28 cellular contexts compared by ENCODE assay signal in the genomic region with DNA sequence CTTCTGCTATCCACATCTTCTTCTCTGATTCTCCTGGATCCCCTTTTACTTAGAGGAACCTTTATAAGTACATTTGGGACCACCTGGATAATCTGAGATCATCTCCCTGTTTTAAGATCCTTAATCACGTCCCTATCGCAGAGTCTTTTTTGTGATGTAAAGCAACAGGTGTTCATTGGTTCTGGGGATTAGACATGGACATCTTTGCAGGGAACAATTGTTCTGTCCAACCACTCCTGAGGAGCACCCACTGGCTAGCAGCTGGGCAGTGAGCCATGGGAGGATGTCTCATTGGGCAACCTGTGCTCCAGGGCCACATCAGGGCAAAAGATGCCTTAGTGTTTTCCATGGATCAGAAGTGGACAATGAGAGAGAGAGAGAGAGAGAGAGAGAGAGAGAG.
"Had no signal": no experiment of that assay in that cellular context is flagged by ENCODE, and none has a peak within 500 bp of the region (broad histone marks: within the 10 kb centered on the region; RNA-seq: fewer than 3 reads in every experiment).

No MANE protein-coding gene starts in this region.

- H3K9me3 ChIP-seq: colonic mucosa, esophagus squamous epithelium, gastrocnemius medialis, left lung, lower lobe of right lung, mucosa of descending colon had no signal

- ATAC-seq: effector memory CD8-positive, alpha-beta T cell; esophagus mucosa; gastrocnemius medialis; heart right ventricle; left cardiac atrium; left lung; left ventricle myocardium superior; lower lobe of right lung; mucosa of descending colon; naive thymus-derived CD4-positive, alpha-beta T cell had no signal

- H3K36me3 Mint-ChIP-seq: mesothelial cell of epicardium; naive thymus-derived CD4-positive, alpha-beta T cell had no signal

- H3K4me3 Mint-ChIP-seq: dendritic cell treated with granulocyte-macrophage colony-stimulating factor and Interleukin-4, amounts not matched to agents 40 ng/mL and 50 ng/mL, for 4 days; effector memory CD8-positive, alpha-beta T cell; endodermal cell; mesothelial cell of epicardium; naive thymus-derived CD4-positive, alpha-beta T cell had no signal

- DNase-seq: colonic mucosa; cortex of kidney; effector CD8-positive, alpha-beta T cell; effector memory CD8-positive, alpha-beta T cell; endodermal cell; erythroblast; esophagus squamous epithelium; foreskin fibroblast; foreskin melanocyte; gastrocnemius medialis; glutamatergic neuron; head of caudate nucleus; heart right ventricle; hippocampal formation; left cardiac atrium; left lung; left ventricle myocardium superior; lower lobe of right lung; mesenchymal stem cell; mucosa of descending colon; naive thymus-derived CD4-positive, alpha-beta T cell had no signal

- H3K27ac Mint-ChIP-seq: dendritic cell treated with granulocyte-macrophage colony-stimulating factor and Interleukin-4, amounts not matched to agents 40 ng/mL and 50 ng/mL, for 4 days; effector memory CD8-positive, alpha-beta T cell; endodermal cell; mesothelial cell of epicardium; naive thymus-derived CD4-positive, alpha-beta T cell had no signal

- H3K27ac ChIP-seq: colonic mucosa, epithelial cell of prostate, esophagus squamous epithelium, gastrocnemius medialis, heart right ventricle, left lung, lower lobe of right lung had no signal

- H3K4me3 ChIP-seq: colonic mucosa, esophagus squamous epithelium, gastrocnemius medialis, heart right ventricle, left lung, lower lobe of right lung, mucosa of descending colon had no signal

- H3K9me3 Mint-ChIP-seq: dendritic cell treated with granulocyte-macrophage colony-stimulating factor and Interleukin-4, amounts not matched to agents 40 ng/mL and 50 ng/mL, for 4 days; effector memory CD8-positive, alpha-beta T cell; endodermal cell; mesothelial cell of epicardium had no signal

- FAIRE-seq: endometrium, islet of Langerhans, keratinocyte had no signal

- H3K36me3 ChIP-seq: colonic mucosa, esophagus squamous epithelium, gastrocnemius medialis, heart right ventricle, left lung, lower lobe of right lung had no signal

- H3K27me3 ChIP-seq: colonic mucosa, gastrocnemius medialis, left lung had no signal

- H3K4me1 Mint-ChIP-seq: endodermal cell, mesothelial cell of epicardium had no signal

- H3K4me1 ChIP-seq: colonic mucosa, esophagus squamous epithelium, gastrocnemius medialis, left lung, lower lobe of right lung had no signal
